9 cellular contexts compared by ENCODE assay signal in genomic region chr2:84927275-84927627, GRCh38. TPM values are rescaled to one million over a fixed set of nuclear protein-coding genes. Genes with fewer than 3 reads are reported as not detected.
A peak's percentile ranks its signal among the peaks of the same experiment; 100 is the strongest.
DNase-seq lines count a peak whose midpoint lies in the region; ATAC-seq and TF ChIP-seq lines count a peak whose summit lies in the region.
"Had no signal": no experiment of that assay in that cellular context is flagged by ENCODE, and none has a peak within 500 bp of the region (broad histone marks: within the 10 kb centered on the region; RNA-seq: fewer than 3 reads in every experiment).

No MANE protein-coding gene starts in this region.

- TF ChIP-seq CTCF in Loucy (conservative IDR thresholded peaks at IDR 0.05; ENCODE audit: low read length) (no peak), parathyroid adenoma (IDR thresholded peaks at IDR 0.05) (no peak)

- H3K36me3 ChIP-seq in Loucy (ENCODE audit: insufficient read depth, low read length) = no peaks in the 10 kb centered on the region
- H3K36me3 ChIP-seq in parathyroid adenoma (ENCODE audit: control insufficient read depth, insufficient read depth, low read length) = no peaks in the 10 kb centered on the region
- H3K36me3 ChIP-seq: upper lobe of left lung had no signal

- peak overlapping the region; percentile 93 for H3K27ac Mint-ChIP-seq in activated CD4-positive, alpha-beta T cell treated with anti-CD3 and anti-CD28 coated beads, Interleukin-2, amount 10 ng/mL, durations not matched to agents 24 days and 14 days
- peak overlapping the region; percentile 99 for H3K27ac Mint-ChIP-seq in central memory CD8-positive, alpha-beta T cell (ENCODE audit: low read depth)

- H3K9ac ChIP-seq in Loucy (ENCODE audit: low read depth, low read length, poor library complexity, severe bottlenecking) = no peak overlapping the region
- H3K9ac ChIP-seq in parathyroid adenoma = no peak overlapping the region

- no peaks in the 10 kb centered on the region for H3K27me3 Mint-ChIP-seq in activated CD4-positive, alpha-beta T cell treated with anti-CD3 and anti-CD28 coated beads, Interleukin-2, amount 10 ng/mL, durations not matched to agents 24 days and 14 days
- no peaks in the 10 kb centered on the region for H3K27me3 Mint-ChIP-seq in central memory CD8-positive, alpha-beta T cell

- no peaks in the 10 kb centered on the region for H3K9me3 Mint-ChIP-seq in activated CD4-positive, alpha-beta T cell treated with anti-CD3 and anti-CD28 coated beads, Interleukin-2, amount 10 ng/mL, durations not matched to agents 24 days and 14 days
- no peaks in the 10 kb centered on the region for H3K9me3 Mint-ChIP-seq in central memory CD8-positive, alpha-beta T cell

- intact Hi-C loops in activated CD4-positive, alpha-beta T cell treated with anti-CD3 and anti-CD28 coated beads, Interleukin-2, amount 10 ng/mL, durations not matched to agents 24 days and 14 days (cut with micrococcal nuclease) = loop anchor here (1.0 to 5.0 kb wide), 5 partner anchors 11 to 432 kb away; partner anchors contain the start of gene DNAH6

- no peaks in the 10 kb centered on the region for H3K9me3 ChIP-seq in Loucy (ENCODE audit: insufficient read depth, low read depth, low read length)
- no peaks in the 10 kb centered on the region for H3K9me3 ChIP-seq in parathyroid adenoma (ENCODE audit: control insufficient read depth, low read length)
- H3K9me3 ChIP-seq: upper lobe of left lung had no signal

- peaks cover 47% of the 10 kb centered on the region for H3K4me1 Mint-ChIP-seq in activated CD4-positive, alpha-beta T cell treated with anti-CD3 and anti-CD28 coated beads, Interleukin-2, amount 10 ng/mL, durations not matched to agents 24 days and 14 days
- peaks cover 42% of the 10 kb centered on the region for H3K4me1 Mint-ChIP-seq in central memory CD8-positive, alpha-beta T cell

- peak overlapping the region; percentile 99; the same call in 1 of the 2 replicates for H2AFZ ChIP-seq in Loucy (ENCODE audit: low read length)
- H2AFZ ChIP-seq in parathyroid adenoma = peak overlapping the region; percentile 71

- no peaks in the 10 kb centered on the region for H3F3A ChIP-seq in Loucy (ENCODE audit: low read depth)

- H3K79me2 ChIP-seq in Loucy (ENCODE audit: insufficient read depth, low read length) (no peaks in the 10 kb centered on the region), parathyroid adenoma (no peaks in the 10 kb centered on the region)

- no peaks in the 10 kb centered on the region for H3K27me3 ChIP-seq in Loucy (ENCODE audit: insufficient read depth, low read length, poor library complexity, severe bottlenecking)
- H3K27me3 ChIP-seq in parathyroid adenoma (ENCODE audit: control insufficient read depth, insufficient read depth, low read length) = no peaks in the 10 kb centered on the region
- H3K27me3 ChIP-seq: upper lobe of left lung had no signal

- no peak for DNase-seq in activated CD4-positive, alpha-beta T cell treated with anti-CD3 and anti-CD28 coated beads, Interleukin-2, amount 10 ng/mL, durations not matched to agents 24 days and 14 days
- DNase-seq in activated CD4-positive, alpha-beta T cell treated with anti-CD3 and anti-CD28 coated beads for 48 hours = no peak
- DNase-seq in central memory CD8-positive, alpha-beta T cell (ENCODE audit: low spot score in 2 of 2) = no peak
- no peak for DNase-seq in NOMO-1 treated with DMSO at 0.1 percent for 48 hours (lab: John Stamatoyannopoulos, UW; ENCODE audit: unreplicated experiment)
- no peak for DNase-seq in AG08395 (ENCODE audit: low spot score)

- H3K4me1 ChIP-seq in Loucy (ENCODE audit: insufficient read depth, low read length, poor library complexity, severe bottlenecking) = peaks cover 15% of the 10 kb centered on the region
- H3K4me1 ChIP-seq in parathyroid adenoma = no peaks in the 10 kb centered on the region

- no peaks in the 10 kb centered on the region for H4K20me1 ChIP-seq in Loucy (ENCODE audit: insufficient read depth, low read length, poor library complexity, severe bottlenecking)

- H3K27ac ChIP-seq in parathyroid adenoma = no peak overlapping the region

- peak overlapping the region; percentile 93 for H3K4me3 Mint-ChIP-seq in activated CD4-positive, alpha-beta T cell treated with anti-CD3 and anti-CD28 coated beads, Interleukin-2, amount 10 ng/mL, durations not matched to agents 24 days and 14 days
- H3K4me3 Mint-ChIP-seq in central memory CD8-positive, alpha-beta T cell = peak overlapping the region; percentile 97

- H3K4me2 ChIP-seq in Loucy (ENCODE audit: low read depth, low read length, poor library complexity, severe bottlenecking) (peak overlapping the region; percentile 87), parathyroid adenoma (ENCODE audit: low read length) (no peak overlapping the region)

- ATAC-seq in central memory CD8-positive, alpha-beta T cell (replicated peaks; ENCODE audit: extremely low read depth, poor library complexity, severe bottlenecking) = no peak
- ATAC-seq in GM18511 (IDR thresholded peaks at IDR 0.05; ENCODE audit: unreplicated experiment) = no peak

- H3K4me3 ChIP-seq in Loucy (ENCODE audit: low read length, poor library complexity, severe bottlenecking) (peak overlapping the region; percentile 77), parathyroid adenoma (ENCODE audit: low read depth, low read length) (no peak overlapping the region)

- no peaks in the 10 kb centered on the region for H3K9me2 ChIP-seq in Loucy (replicated peaks; ENCODE audit: low read depth, low read length)

- H3K36me3 Mint-ChIP-seq in activated CD4-positive, alpha-beta T cell treated with anti-CD3 and anti-CD28 coated beads, Interleukin-2, amount 10 ng/mL, durations not matched to agents 24 days and 14 days (ENCODE audit: low read depth) = peaks cover 5% of the 10 kb centered on the region
- H3K36me3 Mint-ChIP-seq in central memory CD8-positive, alpha-beta T cell (ENCODE audit: insufficient read depth) = peaks cover 15% of the 10 kb centered on the region

RNA-seq across cellular contexts. Expression of gene TMSB10, which starts 21.8 kb away (rescaled TPM):
- total RNA-seq in activated CD4-positive, alpha-beta T cell treated with anti-CD3 and anti-CD28 coated beads, Interleukin-2, amount 10 ng/mL, durations not matched to agents 24 days and 14 days = 2,196 and 2,218 TPM in 2 replicates

RNA-seq across cellular contexts. Expression of gene KCMF1, which starts 43.7 kb away (rescaled TPM):
- total RNA-seq in activated CD4-positive, alpha-beta T cell treated with anti-CD3 and anti-CD28 coated beads, Interleukin-2, amount 10 ng/mL, durations not matched to agents 24 days and 14 days = 98.1 and 101 TPM in 2 replicates

RNA-seq across cellular contexts. Expression of gene TRABD2A, which starts 46.4 kb away (rescaled TPM):
- 56.3 and 59.6 TPM in 2 replicates for total RNA-seq in activated CD4-positive, alpha-beta T cell treated with anti-CD3 and anti-CD28 coated beads, Interleukin-2, amount 10 ng/mL, durations not matched to agents 24 days and 14 days
